In the genomic region with DNA sequence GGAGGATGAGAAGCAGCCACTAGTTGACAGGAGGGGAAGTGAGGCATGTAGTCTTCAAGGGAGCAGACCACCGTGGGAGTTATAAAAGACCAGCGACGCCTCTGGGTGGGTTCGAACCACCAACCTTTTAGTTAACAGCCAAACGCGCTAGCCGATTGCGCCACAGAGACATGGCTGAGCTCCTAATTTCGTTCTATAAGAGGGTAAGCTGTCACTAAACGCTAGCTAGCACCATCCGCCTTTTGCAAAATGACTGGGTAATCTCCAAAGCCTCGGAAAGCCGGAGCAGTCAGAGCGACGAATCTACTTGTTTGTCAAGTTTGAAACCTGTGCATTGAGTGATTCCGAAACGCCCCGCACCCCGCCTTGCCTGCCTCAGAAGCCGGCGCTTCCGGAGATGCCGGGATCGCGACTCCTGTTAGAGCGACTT, we compare ENCODE assay signal across 9 cellular contexts. TPM values are rescaled to one million over a fixed set of nuclear protein-coding genes. Genes with fewer than 3 reads are reported as not detected.
A peak's percentile ranks its signal among the peaks of the same experiment; 100 is the strongest.
DNase-seq lines count a peak whose midpoint lies in the region; ATAC-seq and TF ChIP-seq lines count a peak whose summit lies in the region.
"Not testable (repeated sequence)": the region's sequence is repeated elsewhere in the genome, so short reads cannot be mapped to it uniquely, and the experiment has no call there.
"Had no signal": no experiment of that assay in that cellular context is flagged by ENCODE, and none has a peak within 500 bp of the region (broad histone marks: within the 10 kb centered on the region; RNA-seq: fewer than 3 reads in every experiment).

No MANE protein-coding gene starts in this region.

- H3K4me1 ChIP-seq in BE2C; hepatocyte (ENCODE audit: insufficient read depth); neural progenitor cell: not testable (repeated sequence)

- H3K4me3 ChIP-seq in BE2C (ENCODE audit: low read depth, low read length) (peak overlapping the region; percentile 35), neural progenitor cell (peak overlapping the region; percentile 45)
- not testable (repeated sequence) for H3K4me3 ChIP-seq in cardiac fibroblast (replicated peaks in 1 of 2; ENCODE audit: low read depth in 2 of 2, low read length in 2 of 2); hepatocyte

- peak; percentile 73 for ATAC-seq in HG02885 (IDR thresholded peaks at IDR 0.05; ENCODE audit: poor library complexity, unreplicated experiment)

- TF ChIP-seq CTCF in BE2C (IDR thresholded peaks at IDR 0.05; ENCODE audit: low read depth, low read length); cardiac fibroblast (IDR thresholded peaks at IDR 0.05; ENCODE audit: low read depth, low read length); hepatocyte (IDR thresholded peaks at IDR 0.05; ENCODE audit: poor library complexity); neural progenitor cell (IDR thresholded peaks at IDR 0.05): not testable (repeated sequence)

- H3K36me3 Mint-ChIP-seq in neural progenitor cell: not testable (repeated sequence)

- H3F3A ChIP-seq in neural progenitor cell (ENCODE audit: low read depth): not testable (repeated sequence)

- not testable (repeated sequence) for H3K27me3 ChIP-seq in BE2C, hepatocyte, neural progenitor cell

- H3K9me3 ChIP-seq in BE2C; hepatocyte (ENCODE audit: low read depth); neural progenitor cell (ENCODE audit: low read depth): not testable (repeated sequence)

- H2AFZ ChIP-seq in hepatocyte: peak overlapping the region; percentile 52
- not testable (repeated sequence) for H2AFZ ChIP-seq in neural progenitor cell (replicated peaks)

- not testable (repeated sequence) for H3K27me3 Mint-ChIP-seq in neural progenitor cell (ENCODE audit: insufficient read depth, low read depth)

- H3K4me1 Mint-ChIP-seq in neural progenitor cell: not testable (repeated sequence)

- H4K20me1 ChIP-seq in hepatocyte (ENCODE audit: insufficient read depth, poor library complexity, severe bottlenecking); neural progenitor cell (ENCODE audit: low read depth): not testable (repeated sequence)

- H3K9ac ChIP-seq in neural progenitor cell: not testable (repeated sequence)

- DNase-seq in BE2C: peak; percentile 30
- peak; percentile 5 for DNase-seq in T follicular helper cell (ENCODE audit: low read depth)
- DNase-seq in activated T-cell treated with anti-CD3 and anti-CD28 coated beads for 48 hours (ENCODE audit: low read depth): peak; percentile 55
- DNase-seq in cardiac fibroblast (ENCODE audit: low read depth in 2 of 2): peak; percentile 1 to 36
- peak; percentile 24 for DNase-seq in hepatocyte (ENCODE audit: low spot score)
- peak; percentile 35 for DNase-seq in neural progenitor cell (ENCODE audit: low spot score)
- peak; percentile 8 for DNase-seq in stimulated activated CD8-positive, alpha-beta memory T cell treated with anti-CD3 and anti-CD28 coated beads, Interleukin-12 subunit alpha, Interleukin-12 subunit beta, amount 100 ng/mL, for 24 hours (ENCODE audit: extremely low read depth)

- H3K79me2 ChIP-seq in hepatocyte; neural progenitor cell (ENCODE audit: low read depth): not testable (repeated sequence)

- not testable (repeated sequence) for H3K36me3 ChIP-seq in BE2C; hepatocyte (replicated peaks; ENCODE audit: insufficient read depth, low read depth); neural progenitor cell

- H3K9me2 ChIP-seq in hepatocyte (replicated peaks; ENCODE audit: insufficient read depth): not testable (repeated sequence)

- H3K27ac Mint-ChIP-seq in neural progenitor cell: not testable (repeated sequence)

- not testable (repeated sequence) for H3K27ac ChIP-seq in hepatocyte, neural progenitor cell

- H3K4me2 ChIP-seq in hepatocyte: peak overlapping the region; percentile 63
- H3K4me2 ChIP-seq in neural progenitor cell: peak overlapping the region; percentile 55

- WGBS in hepatocyte (ENCODE audit: low lambda C conversion rate, missing lambda C conversion rate): 4% methylated on average over 26 of the region's 26 CpGs

- not testable (repeated sequence) for H3K9me3 Mint-ChIP-seq in neural progenitor cell

- peak overlapping the region; percentile 69 for H3K4me3 Mint-ChIP-seq in neural progenitor cell

RNA-seq across cellular contexts. Expression of gene FCGR1A, which starts 42.3 kb away (rescaled TPM):
- polyA plus RNA-seq in BE2C (2012; ENCODE audit: insufficient read depth, insufficient read length, low read depth): not detected
- total RNA-seq in hepatocyte (0.07 and 0.24 TPM in 2 replicates), neural progenitor cell (ENCODE audit: low replicate concordance) (not detected in 2 replicates)
- polyA plus RNA-seq in hepatocyte: 0.52 and 1.00 TPM in 2 replicates
- total RNA-seq: GM23248 had no signal
- polyA plus RNA-seq: GM23248 had no signal

Comparison
In these comparisons a context has a peak if more than half of its experiments do, and no peak if none do; other contexts are left out.
1. DNase-seq: peak in every context shown above with its lines; median percentile 55 in activated T-cell treated with anti-CD3 and anti-CD28 coated beads for 48 hours; 35 in neural progenitor cell; 30 in BE2C; 24 in hepatocyte; 18 in cardiac fibroblast; 8 in stimulated activated CD8-positive, alpha-beta memory T cell treated with anti-CD3 and anti-CD28 coated beads, Interleukin-12 subunit alpha, Interleukin-12 subunit beta, amount 100 ng/mL, for 24 hours; 5 in T follicular helper cell.